ENCODE assay signal across 18 cellular contexts in genomic region chr5:55634866-55635265, GRCh38.
A peak's percentile ranks its signal among the peaks of the same experiment; 100 is the strongest.
DNase-seq lines count a peak whose midpoint lies in the region; ATAC-seq, FAIRE-seq and TF ChIP-seq lines count a peak whose summit lies in the region.
"Had no signal": no experiment of that assay in that cellular context is flagged by ENCODE, and none has a peak within 500 bp of the region (broad histone marks: within the 10 kb centered on the region; RNA-seq: fewer than 3 reads in every experiment).

No MANE protein-coding gene starts in this region.

- DNase-seq in heart right ventricle (no peak), left ventricle myocardium superior (no peak), dorsolateral prefrontal cortex (no peak), prostate gland (ENCODE audit: low spot score) (no peak), urothelium cell line (ENCODE audit: low spot score) (peak; percentile 5), NCI-H2227 treated with DMSO at 0.1 percent for 48 hours (lab: John Stamatoyannopoulos, UW) (no peak), epidermal melanocyte (ENCODE audit: insufficient read length, low spot score) (no peak)
- DNase-seq: activated CD4-positive, alpha-beta memory T cell treated with anti-CD3 and anti-CD28 coated beads, Interleukin-2, amount 10 ng/mL, durations not matched to agents 7 days and 5 days; amygdala; head of caudate nucleus; NCI-H82; Peyer's patch; SW 1271; WERI-Rb-1 had no signal

- no peak for FAIRE-seq in urothelium cell line (lab: Jason Lieb, UNC)
- FAIRE-seq: G401.6, GM12891, islet of Langerhans had no signal

- ATAC-seq in heart right ventricle (no peak), left ventricle myocardium superior (no peak), HG03354 (IDR thresholded peaks at IDR 0.05; ENCODE audit: poor library complexity, severe bottlenecking, unreplicated experiment) (no peak)

- no peaks in the 10 kb centered on the region for H3K27me3 ChIP-seq in heart right ventricle
- H3K27me3 ChIP-seq in dorsolateral prefrontal cortex: no peaks in the 10 kb centered on the region
- H3K27me3 ChIP-seq in prostate gland (replicated peaks; ENCODE audit: insufficient read depth): no peaks in the 10 kb centered on the region
- H3K27me3 ChIP-seq: Peyer's patch had no signal

- H3K9me3 ChIP-seq in heart right ventricle: no peaks in the 10 kb centered on the region
- H3K9me3 ChIP-seq in prostate gland: no peaks in the 10 kb centered on the region
- H3K9me3 ChIP-seq: Peyer's patch had no signal

- H3K27ac ChIP-seq in heart right ventricle: peak overlapping the region in 8 of 10 donors; percentile 65 to 91 (median 82)
- H3K27ac ChIP-seq in dorsolateral prefrontal cortex: peak overlapping the region in 41 of 59 donors; percentile 0 to 79 (median 48)
- peak overlapping the region; percentile 76 to 82 for H3K27ac ChIP-seq in prostate gland
- H3K27ac ChIP-seq: WERI-Rb-1 had no signal

- intact Hi-C loops in heart right ventricle (cut with DNase I): loop anchor here in 2 of 10 donors (2.0 to 5.0 kb wide), 2 partner anchors 33 to 34 kb away; no protein-coding TSS in a partner anchor
- intact Hi-C loops in left ventricle myocardium superior (cut with micrococcal nuclease): no loop called here
- intact Hi-C loops in dorsolateral prefrontal cortex (cut with DNase I): no loop called here
- intact Hi-C loops in prostate gland (cut with DNase I): no loop called here

- no peak for TF ChIP-seq POLR2A in prostate gland (IDR thresholded peaks at IDR 0.05)

- H3K4me3 ChIP-seq in heart right ventricle (no peak overlapping the region), dorsolateral prefrontal cortex (no peak overlapping the region), prostate gland (no peak overlapping the region)
- H3K4me3 ChIP-seq: Peyer's patch had no signal

- H3K36me3 ChIP-seq in heart right ventricle (peaks cover 0 to 8% (median 0%) of the 10 kb centered on the region in 9 donors), prostate gland (no peaks in the 10 kb centered on the region)
- H3K36me3 ChIP-seq: Peyer's patch had no signal

- H3K4me1 ChIP-seq in heart right ventricle (peaks cover 3 to 53% (median 45%) of the 10 kb centered on the region in 9 donors), prostate gland (replicated peaks) (peaks cover 36% of the 10 kb centered on the region)

- TF ChIP-seq CTCF in heart right ventricle (IDR thresholded peaks at IDR 0.05) (no peak), dorsolateral prefrontal cortex (IDR thresholded peaks at IDR 0.05 in 54 of 56, conservative IDR thresholded peaks at IDR 0.05 in 2 of 56; ENCODE audit: low read depth in 1 of 56, partially characterized antibody in 56 of 56) (no peak), prostate gland (IDR thresholded peaks at IDR 0.05) (no peak)
